ENCODE assay signal across 1 cellular context in genomic region chr22:21094911-21095772, GRCh38.
A peak's percentile ranks its signal among the peaks of the same experiment; 100 is the strongest.
TF ChIP-seq lines count a peak whose summit lies in the region.

No MANE protein-coding gene starts in this region.

TF ChIP-seq in K562, 482 proteins besides CTCF, POLR2A, EP300 and RAD21 (continued from another document and continues in another):
- peak; percentile 12 for TF ChIP-seq KDM5B (IDR thresholded peaks at IDR 0.05; ENCODE audit: insufficient replicate concordance, low read depth, low read length)
- no peak for TF ChIP-seq MCM2 (IDR thresholded peaks at IDR 0.05; ENCODE audit: low read depth)
- TF ChIP-seq GTF2A2 (tag; IDR thresholded peaks at IDR 0.05) = 0 out of 2 replicates have a peak, but pooled peaks have one; percentile 20
- no peak for TF ChIP-seq SMARCC2 (IDR thresholded peaks at IDR 0.05; ENCODE audit: low read depth)
- no peak for TF ChIP-seq NR4A1 (CRISPR knock-in tag; IDR thresholded peaks at IDR 0.05)
- TF ChIP-seq NR4A1 (tag; IDR thresholded peaks at IDR 0.05) = no peak
- TF ChIP-seq ZFP1 (CRISPR knock-in tag; IDR thresholded peaks at IDR 0.05) = 0 out of 2 replicates have a peak, but pooled peaks have one; percentile 29
- TF ChIP-seq ZBTB1 (CRISPR knock-in tag; IDR thresholded peaks at IDR 0.05; ENCODE audit: borderline replicate concordance, low read depth) = no peak
- no peak for TF ChIP-seq E2F3 (CRISPR knock-in tag; IDR thresholded peaks at IDR 0.05)
- TF ChIP-seq ZNF140 (CRISPR knock-in tag; IDR thresholded peaks at IDR 0.05) = 0 out of 2 replicates have a peak, but pooled peaks have one; percentile 38
- TF ChIP-seq ZBTB34 (CRISPR knock-in tag; IDR thresholded peaks at IDR 0.05) = no peak
- 0 out of 2 replicates have a peak, but pooled peaks have one; percentile 79 for TF ChIP-seq HOMEZ (CRISPR knock-in tag; IDR thresholded peaks at IDR 0.05)
- TF ChIP-seq PBX2 (CRISPR knock-in tag; IDR thresholded peaks at IDR 0.05; ENCODE audit: low read depth) = no peak
- TF ChIP-seq PBX2 (tag; conservative IDR thresholded peaks at IDR 0.05; ENCODE audit: low read depth) = 0 out of 2 replicates have a peak, but pooled peaks have one; percentile 44
- 0 out of 2 replicates have a peak, but pooled peaks have one; percentile 20 for TF ChIP-seq TSC22D4 (tag; IDR thresholded peaks at IDR 0.05)
- no peak for TF ChIP-seq ZNF740 (CRISPR knock-in tag; IDR thresholded peaks at IDR 0.05)
- 0 out of 4 replicates have a peak, but pooled peaks of 1 of the 2 experiments have one; percentile 23 for TF ChIP-seq ZNF740 (tag; IDR thresholded peaks at IDR 0.05)
- TF ChIP-seq FOXA3 (CRISPR knock-in tag; conservative IDR thresholded peaks at IDR 0.05 in 1 of 2, IDR thresholded peaks at IDR 0.05 in 1 of 2) = 0 out of 4 replicates have a peak, but pooled peaks of 1 of the 2 experiments have one; percentile 48
- TF ChIP-seq ARID3B (CRISPR knock-in tag; IDR thresholded peaks at IDR 0.05; ENCODE audit: borderline replicate concordance) = 0 out of 2 replicates have a peak, but pooled peaks have one; percentile 63
- TF ChIP-seq STAT5A (IDR thresholded peaks at IDR 0.05; ENCODE audit: borderline replicate concordance, low read length) = no peak
- no peak for TF ChIP-seq FOXJ2 (tag; IDR thresholded peaks at IDR 0.05)
- TF ChIP-seq SMAD3 (CRISPR knock-in tag; conservative IDR thresholded peaks at IDR 0.05) = 0 out of 2 replicates have a peak, but pooled peaks have one; percentile 31
- no peak for TF ChIP-seq SREBF1 (IDR thresholded peaks at IDR 0.05; ENCODE audit: borderline replicate concordance, low read depth, low read length)
- peak; percentile 16; the same call in 1 of the 2 replicates for TF ChIP-seq CBFA2T3 (IDR thresholded peaks at IDR 0.05)
- TF ChIP-seq YBX1 (IDR thresholded peaks at IDR 0.05) = no peak
- TF ChIP-seq ASH1L (IDR thresholded peaks at IDR 0.05; ENCODE audit: borderline replicate concordance, low read depth, partially characterized antibody) = no peak
- 0 out of 2 replicates have a peak, but pooled peaks have one; percentile 26 for TF ChIP-seq ZNF76 (CRISPR knock-in tag; IDR thresholded peaks at IDR 0.05; ENCODE audit: borderline replicate concordance)
- no peak for TF ChIP-seq CREM (IDR thresholded peaks at IDR 0.05; ENCODE audit: low read depth)
- 0 out of 2 replicates have a peak, but pooled peaks have one; percentile 58 for TF ChIP-seq ZNF134 (CRISPR knock-in tag; conservative IDR thresholded peaks at IDR 0.05)
- no peak for TF ChIP-seq SREBF2 (CRISPR knock-in tag; IDR thresholded peaks at IDR 0.05)
- TF ChIP-seq ATF1 (CRISPR knock-in tag; IDR thresholded peaks at IDR 0.05) = no peak
- 0 out of 2 replicates have a peak, but pooled peaks have one; percentile 8 for TF ChIP-seq ATF1 (tag; IDR thresholded peaks at IDR 0.05)
- TF ChIP-seq MTF1 (CRISPR knock-in tag; IDR thresholded peaks at IDR 0.05; ENCODE audit: borderline replicate concordance) = no peak
- TF ChIP-seq FOXK1 (CRISPR knock-in tag; IDR thresholded peaks at IDR 0.05; ENCODE audit: borderline replicate concordance) = peak; percentile 67; the same call in 1 of the 2 replicates
- TF ChIP-seq ZSCAN29 (IDR thresholded peaks at IDR 0.05) = no peak
- TF ChIP-seq POLR3G (IDR thresholded peaks at IDR 0.05; ENCODE audit: extremely low read depth, insufficient read length, insufficient replicate concordance) = no peak
- TF ChIP-seq FOXP1 (CRISPR knock-in tag; IDR thresholded peaks at IDR 0.05) = 0 out of 2 replicates have a peak, but pooled peaks have one; percentile 69
- TF ChIP-seq ZNF436 (CRISPR knock-in tag; IDR thresholded peaks at IDR 0.05) = peak; percentile 63
- TF ChIP-seq CCNT2 (IDR thresholded peaks at IDR 0.05; ENCODE audit: borderline replicate concordance, extremely low read depth, insufficient read length, low read depth, low read length) = no peak
- no peak for TF ChIP-seq ZBTB8A (IDR thresholded peaks at IDR 0.05; ENCODE audit: partially characterized antibody)
- TF ChIP-seq USF1 (CRISPR knock-in tag; IDR thresholded peaks at IDR 0.05) = peak; percentile 40; the same call in 1 of the 2 replicates
- TF ChIP-seq JUN (IDR thresholded peaks at IDR 0.05; ENCODE audit: borderline replicate concordance, low read depth, low read length) = no peak
- peak; percentile 75; the same call in 1 of the 2 replicates for TF ChIP-seq JUN (CRISPR knock-in tag; IDR thresholded peaks at IDR 0.05; ENCODE audit: borderline replicate concordance)
- TF ChIP-seq ZNF699 (CRISPR knock-in tag; IDR thresholded peaks at IDR 0.05; ENCODE audit: insufficient replicate concordance) = no peak
- TF ChIP-seq TAL1 (IDR thresholded peaks at IDR 0.05) = no peak
- TF ChIP-seq TCF3 (CRISPR knock-in tag; IDR thresholded peaks at IDR 0.05) = peak; percentile 17; the same call in 1 of the 2 replicates
- no peak for TF ChIP-seq U2AF2 (optimal IDR thresholded peaks at IDR 0.05; ENCODE audit: low read depth, low read length)
- TF ChIP-seq BCLAF1 (IDR thresholded peaks at IDR 0.05; ENCODE audit: borderline replicate concordance in 1 of 2, control insufficient read depth in 1 of 2, low read depth in 2 of 2, low read length in 1 of 2) = no peak
- TF ChIP-seq TAF7 (tag; IDR thresholded peaks at IDR 0.05) = 0 out of 2 replicates have a peak, but pooled peaks have one; percentile 6
- TF ChIP-seq ZNF592 (IDR thresholded peaks at IDR 0.05) = no peak
- TF ChIP-seq ZNF511 (CRISPR knock-in tag; IDR thresholded peaks at IDR 0.05) = peak; percentile 78; the same call in 1 of the 2 replicates
